ENCODE assay signal across 12 cellular contexts in genomic region chr1:62029704-62030103, GRCh38.
A peak's percentile ranks its signal among the peaks of the same experiment; 100 is the strongest.
DNase-seq lines count a peak whose midpoint lies in the region; ATAC-seq and TF ChIP-seq lines count a peak whose summit lies in the region.
"Had no signal": no experiment of that assay in that cellular context is flagged by ENCODE, and none has a peak within 500 bp of the region (broad histone marks: within the 10 kb centered on the region; RNA-seq: fewer than 3 reads in every experiment).

No MANE protein-coding gene starts in this region.

- no peak overlapping the region for H3K9ac ChIP-seq in BLaER1 treated with 17β-estradiol and CSF1 and Interleukin-3, amounts not matched to agents 10 nM and 100 nM

- peaks cover 28% of the 10 kb centered on the region for H3K36me3 Mint-ChIP-seq in memory B cell

- H3K27me3 ChIP-seq in BLaER1 treated with 17β-estradiol and CSF1 and Interleukin-3, amounts not matched to agents 10 nM and 100 nM, result no peaks in the 10 kb centered on the region
- H3K27me3 ChIP-seq in breast epithelium, result no peaks in the 10 kb centered on the region

- H4K20me1 ChIP-seq in BLaER1 treated with 17β-estradiol and CSF1 and Interleukin-3, amounts not matched to agents 10 nM and 100 nM, result no peaks in the 10 kb centered on the region

- DNase-seq in NCI-H526 (lab: John Stamatoyannopoulos, UW), result peak; percentile 90 to 91
- DNase-seq in memory B cell (ENCODE audit: low spot score in 2 of 2), result no peak
- no peak for DNase-seq in activated T-cell treated with anti-CD3 and anti-CD28 coated beads, Interleukin-2, amount 50 U/mL, for 1 hour
- DNase-seq in breast epithelium (ENCODE audit: low spot score in 2 of 2), result no peak
- DNase-seq in effector CD8-positive, alpha-beta T cell (lab: John Stamatoyannopoulos, UW), result no peak
- DNase-seq: Caco-2; CD4-positive, alpha-beta T cell; GDM1 had no signal

- no peak overlapping the region for H3K27ac Mint-ChIP-seq in memory B cell
- H3K27ac Mint-ChIP-seq: B cell; CD4-positive, alpha-beta T cell had no signal

- peaks cover 1% of the 10 kb centered on the region for H3K9me3 Mint-ChIP-seq in memory B cell

- intact Hi-C loops in breast epithelium (cut with DNase I; ENCODE audit: low total_unique reads), result no loop called here

- H3K27me3 Mint-ChIP-seq in memory B cell, result no peaks in the 10 kb centered on the region
- H3K27me3 Mint-ChIP-seq: CD4-positive, alpha-beta T cell had no signal

- H3K9me3 ChIP-seq in BLaER1 treated with 17β-estradiol and CSF1 and Interleukin-3, amounts not matched to agents 10 nM and 100 nM (replicated peaks in 1 of 11), result peaks cover 9 to 13% (median 12%) of the 10 kb centered on the region in 11 experiments; a peak in 20 of 22 replicates
- H3K9me3 ChIP-seq in breast epithelium, result peaks cover 0 to 7% of the 10 kb centered on the region in 2 donors
- H3K9me3 ChIP-seq: Caco-2, HAP-1 had no signal

- ATAC-seq in memory B cell (ENCODE audit: low read depth), result peak; percentile 32

- no peak for TF ChIP-seq CTCF in breast epithelium (IDR thresholded peaks at IDR 0.05)

- TF ChIP-seq POLR2A in breast epithelium (IDR thresholded peaks at IDR 0.05), result no peak

- H3K4me3 ChIP-seq in BLaER1 treated with 17β-estradiol and CSF1 and Interleukin-3, amounts not matched to agents 10 nM and 100 nM, result no peak overlapping the region
- H3K4me3 ChIP-seq in breast epithelium, result no peak overlapping the region
- H3K4me3 ChIP-seq: HAP-1 had no signal

- peaks cover 8% of the 10 kb centered on the region for H3K4me1 Mint-ChIP-seq in memory B cell

- no peak overlapping the region for H3K4me3 Mint-ChIP-seq in memory B cell
- H3K4me3 Mint-ChIP-seq: B cell; CD4-positive, alpha-beta T cell had no signal

- H3K36me3 ChIP-seq in BLaER1 treated with 17β-estradiol and CSF1 and Interleukin-3, amounts not matched to agents 10 nM and 100 nM, result no peaks in the 10 kb centered on the region
- no peaks in the 10 kb centered on the region for H3K36me3 ChIP-seq in breast epithelium
- H3K36me3 ChIP-seq: HAP-1 had no signal

- peak overlapping the region in 6 of 11 experiments; percentile 4 to 65 (median 38); a peak in 9 of 22 replicates for H3K4me2 ChIP-seq in BLaER1 treated with 17β-estradiol and CSF1 and Interleukin-3, amounts not matched to agents 10 nM and 100 nM

- peaks cover 0 to 28% (median 21%) of the 10 kb centered on the region in 10 experiments; a peak in 15 of 20 replicates for H3K4me1 ChIP-seq in BLaER1 treated with 17β-estradiol and CSF1 and Interleukin-3, amounts not matched to agents 10 nM and 100 nM
- no peaks in the 10 kb centered on the region for H3K4me1 ChIP-seq in breast epithelium
- H3K4me1 ChIP-seq: Caco-2, HAP-1 had no signal

- peak overlapping the region in 1 of 11 experiments; percentile 12; a peak in 2 of 22 replicates for H3K27ac ChIP-seq in BLaER1 treated with 17β-estradiol and CSF1 and Interleukin-3, amounts not matched to agents 10 nM and 100 nM
- H3K27ac ChIP-seq in breast epithelium, result no peak overlapping the region
- H3K27ac ChIP-seq: C4-2B had no signal

Comparison
In these comparisons a context has a peak if more than half of its experiments do, and no peak if none do; other contexts are left out.
1. DNase-seq: peak in NCI-H526 (2 of 2); none in memory B cell (0 of 2), activated T-cell treated with anti-CD3 and anti-CD28 coated beads, Interleukin-2, amount 50 U/mL, for 1 hour (single experiment), breast epithelium (0 of 2) and effector CD8-positive, alpha-beta T cell (single experiment).